In genomic region chr2:157808421-157808820, GRCh38 we compare ENCODE assay signal across 22 cellular contexts.
"Had no signal": no experiment of that assay in that cellular context is flagged by ENCODE, and none has a peak within 500 bp of the region (broad histone marks: within the 10 kb centered on the region; RNA-seq: fewer than 3 reads in every experiment).

No MANE protein-coding gene starts in this region.

- H3K9me3 ChIP-seq: breast epithelium, esophagus muscularis mucosa, lower lobe of right lung, sigmoid colon, stomach, thyroid gland, upper lobe of left lung had no signal

- H3K4me3 ChIP-seq: breast epithelium, esophagus muscularis mucosa, lower lobe of right lung, sigmoid colon, stomach, thyroid gland, upper lobe of left lung had no signal

- ATAC-seq: activated CD8-positive, alpha-beta T cell treated with anti-CD3 and anti-CD28 coated beads for 36 hours; activated naive CD8-positive, alpha-beta T cell treated with anti-CD3 and anti-CD28 coated beads, Interleukin-2, amount 50 U/mL, for 24 hours; left colon; lower lobe of right lung; stimulated activated naive B cell treated with anti-CD40 and anti-IgM and Interleukin-4, amounts not matched to agents 10 μg/mL and 1 μg/mL and 100 μg/mL, for 72 hours; T-cell had no signal

- DNase-seq: activated B cell treated with CpG ODN at 0.5 μM for 24 hours; activated CD4-positive, alpha-beta T cell treated with anti-CD3 and anti-CD28 coated beads, Interleukin-2, amount 50 U/mL, for 1 hour; activated CD8-positive, alpha-beta T cell treated with anti-CD3 and anti-CD28 coated beads for 36 hours; activated naive CD8-positive, alpha-beta T cell treated with anti-CD3 and anti-CD28 coated beads, Interleukin-2, amount 50 U/mL, for 24 hours; activated T-cell treated with anti-CD3 and anti-CD28 coated beads, Interleukin-2, amount 50 U/mL, for 48 hours; amygdala; effector CD4-positive, alpha-beta T cell; hippocampal formation; left colon; lower lobe of right lung; mesendoderm; sigmoid colon; stimulated activated CD4-positive, alpha-beta T cell treated with anti-CD3 and anti-CD28 coated beads, Interleukin-15, amount 100 ng/mL, for 24 hours; stimulated activated CD4-positive, alpha-beta T cell treated with anti-CD3 and anti-CD28 coated beads, Interleukin-2, amount 100 ng/mL, for 24 hours; stimulated activated naive B cell treated with anti-CD40 and anti-IgM and Interleukin-4, amounts not matched to agents 10 μg/mL and 1 μg/mL and 100 μg/mL, for 72 hours; stomach; T-cell; thyroid gland; upper lobe of left lung had no signal

- H3K27me3 ChIP-seq: breast epithelium, esophagus muscularis mucosa, foreskin keratinocyte, sigmoid colon, stomach, thyroid gland, upper lobe of left lung had no signal

- H3K27ac ChIP-seq: breast epithelium, esophagus muscularis mucosa, foreskin keratinocyte, lower lobe of right lung, sigmoid colon, stomach, thyroid gland, upper lobe of left lung had no signal

- H3K4me1 ChIP-seq: breast epithelium had no signal

- H3K36me3 ChIP-seq: breast epithelium, esophagus muscularis mucosa, lower lobe of right lung, sigmoid colon, stomach, thyroid gland, upper lobe of left lung had no signal
